19 cellular contexts compared by ENCODE assay signal in genomic region chr12:51850933-51851244, GRCh38. TPM values are rescaled to one million over a fixed set of nuclear protein-coding genes. Genes with fewer than 3 reads are reported as not detected.
A peak's percentile ranks its signal among the peaks of the same experiment; 100 is the strongest.
DNase-seq lines count a peak whose midpoint lies in the region; ATAC-seq and TF ChIP-seq lines count a peak whose summit lies in the region.
"Had no signal": no experiment of that assay in that cellular context is flagged by ENCODE, and none has a peak within 500 bp of the region (broad histone marks: within the 10 kb centered on the region; RNA-seq: fewer than 3 reads in every experiment).

No MANE protein-coding gene starts in this region.

- H3K27ac ChIP-seq in BLaER1 (no peak overlapping the region), osteoblast (ENCODE audit: low read depth, low read length) (no peak overlapping the region)
- H3K27ac ChIP-seq: A549, C4-2B had no signal

- H3K79me2 ChIP-seq in Loucy (ENCODE audit: insufficient read depth, low read length) = no peaks in the 10 kb centered on the region
- no peaks in the 10 kb centered on the region for H3K79me2 ChIP-seq in osteoblast (ENCODE audit: insufficient read depth, low read length)

- H3K27me3 ChIP-seq in BLaER1 (peaks cover 34% of the 10 kb centered on the region), Loucy (ENCODE audit: insufficient read depth, low read length, poor library complexity, severe bottlenecking) (no peaks in the 10 kb centered on the region), osteoblast (ENCODE audit: insufficient read depth, low read length) (peaks cover 34% of the 10 kb centered on the region)

- H4K20me1 ChIP-seq in BLaER1 = no peaks in the 10 kb centered on the region
- no peaks in the 10 kb centered on the region for H4K20me1 ChIP-seq in Loucy (ENCODE audit: insufficient read depth, low read length, poor library complexity, severe bottlenecking)
- no peaks in the 10 kb centered on the region for H4K20me1 ChIP-seq in osteoblast (ENCODE audit: insufficient read depth, low read length)

- no peaks in the 10 kb centered on the region for H3K9me2 ChIP-seq in Loucy (replicated peaks; ENCODE audit: low read depth, low read length)

- TF ChIP-seq CTCF in Loucy (conservative IDR thresholded peaks at IDR 0.05; ENCODE audit: low read length) (no peak), osteoblast (IDR thresholded peaks at IDR 0.05; ENCODE audit: extremely low read depth, low read depth, low read length) (no peak)

- H3K9me3 ChIP-seq in BLaER1 = no peaks in the 10 kb centered on the region
- H3K9me3 ChIP-seq in Loucy (ENCODE audit: insufficient read depth, low read depth, low read length) = no peaks in the 10 kb centered on the region
- no peaks in the 10 kb centered on the region for H3K9me3 ChIP-seq in osteoblast (ENCODE audit: low read depth, low read length)
- H3K9me3 ChIP-seq: A549 had no signal

- H3K4me3 ChIP-seq in BLaER1 (no peak overlapping the region), Loucy (ENCODE audit: low read length, poor library complexity, severe bottlenecking) (no peak overlapping the region), osteoblast (ENCODE audit: insufficient read depth, low read length) (no peak overlapping the region)
- H3K4me3 ChIP-seq: A549, GM12878 had no signal

- H3K4me2 ChIP-seq in BLaER1 (peak overlapping the region; percentile 44), Loucy (ENCODE audit: low read depth, low read length, poor library complexity, severe bottlenecking) (no peak overlapping the region), osteoblast (ENCODE audit: insufficient read depth, low read length) (no peak overlapping the region)
- H3K4me2 ChIP-seq: A549 had no signal

- ATAC-seq in GM21423 (IDR thresholded peaks at IDR 0.05; ENCODE audit: unreplicated experiment) (no peak), HG03108 (IDR thresholded peaks at IDR 0.05; ENCODE audit: unreplicated experiment) (no peak)
- ATAC-seq: A549, GM12878 had no signal

- H3K4me1 ChIP-seq in BLaER1 (peaks cover 40% of the 10 kb centered on the region), Loucy (ENCODE audit: insufficient read depth, low read length, poor library complexity, severe bottlenecking) (peaks cover 8% of the 10 kb centered on the region), osteoblast (ENCODE audit: insufficient read depth, low read length) (peaks cover 6% of the 10 kb centered on the region)

- DNase-seq in kidney tubule cell (ENCODE audit: low spot score) (peak; percentile 71), osteoblast (ENCODE audit: insufficient read length, low spot score, missing footprints) (peak; percentile 85), NCI-H1694 treated with DMSO at 0.1 percent for 48 hours (lab: John Stamatoyannopoulos, UW) (no peak), NCI-H2029 (lab: John Stamatoyannopoulos, UW) (no peak)
- DNase-seq: DMS 273 treated with DMSO at 0.1 percent for 48 hours; GDM1; Karpas-422; MM.1S; NCI-H1092 treated with DMSO at 0.1 percent for 48 hours; NK-92 treated with Interleukin-12 subunit alpha and Interleukin-12 subunit beta, amount 100 ng/mL, for 24 hours had no signal

- no peaks in the 10 kb centered on the region for H3K36me3 ChIP-seq in BLaER1
- H3K36me3 ChIP-seq in Loucy (ENCODE audit: insufficient read depth, low read length) = no peaks in the 10 kb centered on the region
- H3K36me3 ChIP-seq in osteoblast (ENCODE audit: insufficient read depth, low read length) = no peaks in the 10 kb centered on the region

- peak overlapping the region; percentile 59; the same call in 1 of the 2 replicates for H2AFZ ChIP-seq in Loucy (ENCODE audit: low read length)
- H2AFZ ChIP-seq in osteoblast (ENCODE audit: low read length) = no peak overlapping the region

- no peaks in the 10 kb centered on the region for H3F3A ChIP-seq in Loucy (ENCODE audit: low read depth)

- H3K9ac ChIP-seq in BLaER1 = no peak overlapping the region
- no peak overlapping the region for H3K9ac ChIP-seq in Loucy (ENCODE audit: low read depth, low read length, poor library complexity, severe bottlenecking)

RNA-seq across cellular contexts. Expression of gene FIGNL2, which starts 2.4 kb away (rescaled TPM):
- 0.29 and 0.36 TPM in 2 replicates for total RNA-seq in osteoblast
- total RNA-seq: GM12878, OCI-LY7, RPMI7951 had no signal

RNA-seq across cellular contexts. Expression of gene ANKRD33, which starts 37.0 kb away (rescaled TPM):
- not detected in 2 replicates for total RNA-seq in osteoblast
- total RNA-seq: GM12878, OCI-LY7, RPMI7951 had no signal

RNA-seq across cellular contexts. Expression of gene ACVRL1, which starts 56.4 kb away (rescaled TPM):
- 9.8 and 11.5 TPM in 2 replicates for total RNA-seq in osteoblast
- total RNA-seq: GM12878, OCI-LY7, RPMI7951 had no signal

Comparison
In these comparisons a context has a peak if more than half of its experiments do, and no peak if none do; other contexts are left out.
1. DNase-seq: peak in kidney tubule cell (single experiment) and osteoblast (single experiment); none in NCI-H1694 treated with DMSO at 0.1 percent for 48 hours (single experiment) and NCI-H2029 (single experiment).